In the genomic region with DNA sequence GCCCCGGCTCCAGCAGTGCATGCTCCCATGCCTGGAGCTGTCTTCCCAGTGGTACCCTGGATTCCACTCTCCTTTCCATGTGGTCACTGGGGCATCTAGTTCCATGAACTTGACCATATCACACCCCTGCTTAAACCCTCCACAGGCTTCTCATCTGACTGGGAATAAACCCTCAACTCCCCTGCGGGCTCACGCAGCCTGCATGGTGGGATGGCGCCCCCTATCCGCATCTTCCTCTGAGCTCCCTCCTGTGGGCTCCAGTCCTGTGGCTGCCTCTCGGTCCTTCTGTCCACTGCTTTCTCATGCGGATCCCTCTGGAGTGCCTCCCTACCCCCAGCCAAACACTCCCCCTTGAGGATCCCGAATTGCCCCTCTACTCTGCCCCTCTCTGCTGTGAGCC, we compare ENCODE assay signal across 1 cellular context.
A peak's percentile ranks its signal among the peaks of the same experiment; 100 is the strongest.
TF ChIP-seq lines count a peak whose summit lies in the region.

No MANE protein-coding gene starts in this region.

TF ChIP-seq in K562, 482 proteins besides CTCF, POLR2A, EP300 and RAD21 (continued from another document):
- TF ChIP-seq, protein P1, sequence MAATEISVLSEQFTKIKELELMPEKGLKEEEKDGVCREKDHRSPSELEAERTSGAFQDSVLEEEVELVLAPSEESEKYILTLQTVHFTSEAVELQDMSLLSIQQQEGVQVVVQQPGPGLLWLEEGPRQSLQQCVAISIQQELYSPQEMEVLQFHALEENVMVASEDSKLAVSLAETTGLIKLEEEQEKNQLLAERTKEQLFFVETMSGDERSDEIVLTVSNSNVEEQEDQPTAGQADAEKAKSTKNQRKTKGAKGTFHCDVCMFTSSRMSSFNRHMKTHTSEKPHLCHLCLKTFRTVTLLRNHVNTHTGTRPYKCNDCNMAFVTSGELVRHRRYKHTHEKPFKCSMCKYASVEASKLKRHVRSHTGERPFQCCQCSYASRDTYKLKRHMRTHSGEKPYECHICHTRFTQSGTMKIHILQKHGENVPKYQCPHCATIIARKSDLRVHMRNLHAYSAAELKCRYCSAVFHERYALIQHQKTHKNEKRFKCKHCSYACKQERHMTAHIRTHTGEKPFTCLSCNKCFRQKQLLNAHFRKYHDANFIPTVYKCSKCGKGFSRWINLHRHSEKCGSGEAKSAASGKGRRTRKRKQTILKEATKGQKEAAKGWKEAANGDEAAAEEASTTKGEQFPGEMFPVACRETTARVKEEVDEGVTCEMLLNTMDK (IDR thresholded peaks at IDR 0.05; ENCODE audit: borderline replicate concordance, insufficient read depth, low read depth, low read length, poor library complexity, severe bottlenecking), result peak; percentile 25
- TF ChIP-seq, protein P2, sequence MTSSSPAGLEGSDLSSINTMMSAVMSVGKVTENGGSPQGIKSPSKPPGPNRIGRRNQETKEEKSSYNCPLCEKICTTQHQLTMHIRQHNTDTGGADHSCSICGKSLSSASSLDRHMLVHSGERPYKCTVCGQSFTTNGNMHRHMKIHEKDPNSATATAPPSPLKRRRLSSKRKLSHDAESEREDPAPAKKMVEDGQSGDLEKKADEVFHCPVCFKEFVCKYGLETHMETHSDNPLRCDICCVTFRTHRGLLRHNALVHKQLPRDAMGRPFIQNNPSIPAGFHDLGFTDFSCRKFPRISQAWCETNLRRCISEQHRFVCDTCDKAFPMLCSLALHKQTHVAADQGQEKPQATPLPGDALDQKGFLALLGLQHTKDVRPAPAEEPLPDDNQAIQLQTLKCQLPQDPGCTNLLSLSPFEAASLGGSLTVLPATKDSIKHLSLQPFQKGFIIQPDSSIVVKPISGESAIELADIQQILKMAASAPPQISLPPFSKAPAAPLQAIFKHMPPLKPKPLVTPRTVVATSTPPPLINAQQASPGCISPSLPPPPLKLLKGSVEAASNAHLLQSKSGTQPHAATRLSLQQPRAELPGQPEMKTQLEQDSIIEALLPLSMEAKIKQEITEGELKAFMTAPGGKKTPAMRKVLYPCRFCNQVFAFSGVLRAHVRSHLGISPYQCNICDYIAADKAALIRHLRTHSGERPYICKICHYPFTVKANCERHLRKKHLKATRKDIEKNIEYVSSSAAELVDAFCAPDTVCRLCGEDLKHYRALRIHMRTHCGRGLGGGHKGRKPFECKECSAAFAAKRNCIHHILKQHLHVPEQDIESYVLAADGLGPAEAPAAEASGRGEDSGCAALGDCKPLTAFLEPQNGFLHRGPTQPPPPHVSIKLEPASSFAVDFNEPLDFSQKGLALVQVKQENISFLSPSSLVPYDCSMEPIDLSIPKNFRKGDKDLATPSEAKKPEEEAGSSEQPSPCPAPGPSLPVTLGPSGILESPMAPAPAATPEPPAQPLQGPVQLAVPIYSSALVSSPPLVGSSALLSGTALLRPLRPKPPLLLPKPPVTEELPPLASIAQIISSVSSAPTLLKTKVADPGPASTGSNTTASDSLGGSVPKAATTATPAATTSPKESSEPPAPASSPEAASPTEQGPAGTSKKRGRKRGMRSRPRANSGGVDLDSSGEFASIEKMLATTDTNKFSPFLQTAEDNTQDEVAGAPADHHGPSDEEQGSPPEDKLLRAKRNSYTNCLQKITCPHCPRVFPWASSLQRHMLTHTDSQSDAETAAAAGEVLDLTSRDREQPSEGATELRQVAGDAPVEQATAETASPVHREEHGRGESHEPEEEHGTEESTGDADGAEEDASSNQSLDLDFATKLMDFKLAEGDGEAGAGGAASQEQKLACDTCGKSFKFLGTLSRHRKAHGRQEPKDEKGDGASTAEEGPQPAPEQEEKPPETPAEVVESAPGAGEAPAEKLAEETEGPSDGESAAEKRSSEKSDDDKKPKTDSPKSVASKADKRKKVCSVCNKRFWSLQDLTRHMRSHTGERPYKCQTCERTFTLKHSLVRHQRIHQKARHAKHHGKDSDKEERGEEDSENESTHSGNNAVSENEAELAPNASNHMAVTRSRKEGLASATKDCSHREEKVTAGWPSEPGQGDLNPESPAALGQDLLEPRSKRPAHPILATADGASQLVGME (CRISPR knock-in tag; IDR thresholded peaks at IDR 0.05), result no peak
- no peak for TF ChIP-seq PHTF2 (CRISPR knock-in tag; IDR thresholded peaks at IDR 0.05)
- TF ChIP-seq GABPA (tag; conservative IDR thresholded peaks at IDR 0.05; ENCODE audit: low read depth), result no peak
- TF ChIP-seq, protein P3, sequence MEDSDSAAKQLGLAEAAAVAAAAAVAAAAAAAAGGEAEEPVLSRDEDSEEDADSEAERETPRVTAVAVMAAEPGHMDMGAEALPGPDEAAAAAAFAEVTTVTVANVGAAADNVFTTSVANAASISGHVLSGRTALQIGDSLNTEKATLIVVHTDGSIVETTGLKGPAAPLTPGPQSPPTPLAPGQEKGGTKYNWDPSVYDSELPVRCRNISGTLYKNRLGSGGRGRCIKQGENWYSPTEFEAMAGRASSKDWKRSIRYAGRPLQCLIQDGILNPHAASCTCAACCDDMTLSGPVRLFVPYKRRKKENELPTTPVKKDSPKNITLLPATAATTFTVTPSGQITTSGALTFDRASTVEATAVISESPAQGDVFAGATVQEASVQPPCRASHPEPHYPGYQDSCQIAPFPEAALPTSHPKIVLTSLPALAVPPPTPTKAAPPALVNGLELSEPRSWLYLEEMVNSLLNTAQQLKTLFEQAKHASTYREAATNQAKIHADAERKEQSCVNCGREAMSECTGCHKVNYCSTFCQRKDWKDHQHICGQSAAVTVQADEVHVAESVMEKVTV (CRISPR knock-in tag; IDR thresholded peaks at IDR 0.05), result 0 out of 2 replicates have a peak, but pooled peaks have one; percentile 17
- no peak for TF ChIP-seq XRCC4 (IDR thresholded peaks at IDR 0.05; ENCODE audit: extremely low read depth, insufficient read depth, insufficient read length)
- TF ChIP-seq ZNF589 (CRISPR knock-in tag; IDR thresholded peaks at IDR 0.05; ENCODE audit: low read depth), result no peak
- no peak for TF ChIP-seq CREB1 (IDR thresholded peaks at IDR 0.05)
- no peak for TF ChIP-seq CREB1 (CRISPR knock-in tag; IDR thresholded peaks at IDR 0.05)
- 0 out of 2 replicates have a peak, but pooled peaks have one; percentile 23 for TF ChIP-seq RB1 (IDR thresholded peaks at IDR 0.05; ENCODE audit: low read depth)
- TF ChIP-seq ZNF184 (CRISPR knock-in tag; IDR thresholded peaks at IDR 0.05), result no peak
- no peak for TF ChIP-seq JUNB (CRISPR knock-in tag; conservative IDR thresholded peaks at IDR 0.05)
